ENCODE assay signal across 9 cellular contexts in genomic region chr3:193240436-193240849, GRCh38. TPM values are rescaled to one million over a fixed set of nuclear protein-coding genes. Genes with fewer than 3 reads are reported as not detected.
A peak's percentile ranks its signal among the peaks of the same experiment; 100 is the strongest.
DNase-seq lines count a peak whose midpoint lies in the region; ATAC-seq and TF ChIP-seq lines count a peak whose summit lies in the region.
"Had no signal": no experiment of that assay in that cellular context is flagged by ENCODE, and none has a peak within 500 bp of the region (broad histone marks: within the 10 kb centered on the region; RNA-seq: fewer than 3 reads in every experiment).

No MANE protein-coding gene starts in this region.

- no peaks in the 10 kb centered on the region for H3K36me3 Mint-ChIP-seq in mesothelial cell of epicardium
- H3K36me3 Mint-ChIP-seq in stimulated activated naive B cell treated with anti-CD40 and anti-IgM and Interleukin-4, amounts not matched to agents 10 μg/mL and 1 μg/mL and 100 μg/mL, for 72 hours = no peaks in the 10 kb centered on the region

- H3K4me1 Mint-ChIP-seq in mesothelial cell of epicardium = peaks cover 21% of the 10 kb centered on the region
- no peaks in the 10 kb centered on the region for H3K4me1 Mint-ChIP-seq in stimulated activated naive B cell treated with anti-CD40 and anti-IgM and Interleukin-4, amounts not matched to agents 10 μg/mL and 1 μg/mL and 100 μg/mL, for 72 hours

- peak overlapping the region; percentile 49 for H3K4me3 ChIP-seq in AG04449 (ENCODE audit: low read depth, low read length)

- CTCF ChIA-PET in AG04449 (lab: Yijun Ruan, JAX) = no interaction called here

- peaks cover 11% of the 10 kb centered on the region for H3K27me3 Mint-ChIP-seq in mesothelial cell of epicardium (ENCODE audit: low read depth)
- H3K27me3 Mint-ChIP-seq in stimulated activated naive B cell treated with anti-CD40 and anti-IgM and Interleukin-4, amounts not matched to agents 10 μg/mL and 1 μg/mL and 100 μg/mL, for 72 hours = peaks cover 28 to 31% of the 10 kb centered on the region in 2 donors

- DNase-seq in AG04449 (ENCODE audit: low read depth, low spot score) = no peak
- DNase-seq in dermis blood vessel endothelial cell = peak; percentile 12
- DNase-seq in mesothelial cell of epicardium (ENCODE audit: low spot score in 2 of 2, unreplicated experiment in 2 of 2) = no peak
- DNase-seq in stimulated activated naive B cell treated with anti-CD40 and anti-IgM and Interleukin-4, amounts not matched to agents 10 μg/mL and 1 μg/mL and 100 μg/mL, for 72 hours = no peak
- no peak for DNase-seq in C1 segment of cervical spinal cord (lab: John Stamatoyannopoulos, UW)
- DNase-seq in SIG-M5 treated with dmso at 0.1 percent for 504 hours (lab: John Stamatoyannopoulos, UW; ENCODE audit: unreplicated experiment) = no peak
- DNase-seq: stimulated activated CD4-positive, alpha-beta T cell treated with anti-CD3 and anti-CD28 coated beads, Interleukin-4, amount 100 ng/mL, for 24 hours had no signal

- H3K4me3 Mint-ChIP-seq in mesothelial cell of epicardium = peak overlapping the region; percentile 76
- no peak overlapping the region for H3K4me3 Mint-ChIP-seq in stimulated activated naive B cell treated with anti-CD40 and anti-IgM and Interleukin-4, amounts not matched to agents 10 μg/mL and 1 μg/mL and 100 μg/mL, for 72 hours

- ATAC-seq in HG03432 (IDR thresholded peaks at IDR 0.05; ENCODE audit: unreplicated experiment) (peak; percentile 10), HG03521 (IDR thresholded peaks at IDR 0.05; ENCODE audit: unreplicated experiment) (no peak)
- ATAC-seq in stimulated activated naive B cell treated with anti-CD40 and anti-IgM and Interleukin-4, amounts not matched to agents 10 μg/mL and 1 μg/mL and 100 μg/mL, for 72 hours (replicated peaks) = no peak

- peaks cover 5% of the 10 kb centered on the region for H3K9me3 Mint-ChIP-seq in mesothelial cell of epicardium
- H3K9me3 Mint-ChIP-seq in stimulated activated naive B cell treated with anti-CD40 and anti-IgM and Interleukin-4, amounts not matched to agents 10 μg/mL and 1 μg/mL and 100 μg/mL, for 72 hours = peaks cover 6 to 11% of the 10 kb centered on the region in 2 donors

- TF ChIP-seq CTCF in AG04449 (IDR thresholded peaks at IDR 0.05; ENCODE audit: insufficient read depth, low read length, missing control alignments) (no peak), mesothelial cell of epicardium (IDR thresholded peaks at IDR 0.05; ENCODE audit: unreplicated experiment) (no peak)

- POLR2A ChIA-PET in AG04449 (lab: Yijun Ruan, JAX) = no interaction called here

- H3K27ac Mint-ChIP-seq in mesothelial cell of epicardium = peak overlapping the region; percentile 61
- H3K27ac Mint-ChIP-seq in stimulated activated naive B cell treated with anti-CD40 and anti-IgM and Interleukin-4, amounts not matched to agents 10 μg/mL and 1 μg/mL and 100 μg/mL, for 72 hours = no peak overlapping the region

RNA-seq across cellular contexts. Expression of gene PLAAT1, which starts 0.6 kb away (rescaled TPM):
- total RNA-seq in dermis blood vessel endothelial cell (0.47 TPM in 1 of 2 replicates, not detected in the other), mesothelial cell of epicardium (1.7 to 2.7 TPM (median 2.1 TPM) in 3 replicates)
